ENCODE assay signal across 16 cellular contexts in genomic region chr1:31586376-31587327, GRCh38. TPM values are rescaled to one million over a fixed set of nuclear protein-coding genes. Genes with fewer than 3 reads are reported as not detected.
A peak's percentile ranks its signal among the peaks of the same experiment; 100 is the strongest.
DNase-seq lines count a peak whose midpoint lies in the region; ATAC-seq and TF ChIP-seq lines count a peak whose summit lies in the region.
"Had no signal": no experiment of that assay in that cellular context is flagged by ENCODE, and none has a peak within 500 bp of the region (broad histone marks: within the 10 kb centered on the region; RNA-seq: fewer than 3 reads in every experiment).

No MANE protein-coding gene starts in this region.

- CTCF ChIA-PET in MCF 10A (lab: Yijun Ruan, JAX) (no interaction called here), GM10248 (lab: Yijun Ruan, JAX) (interaction anchor here (1.1 to 2.4 kb wide), 6 partner anchors 8 to 33 kb away, joined by 3 to 13 read pairs (median 7); no protein-coding TSS in a partner anchor)
- CTCF ChIA-PET in CD4-positive, alpha-beta memory T cell (lab: Charles Lee; ENCODE audit: partially characterized antibody), result no interaction called here

- no peak for ATAC-seq in GM21515 (IDR thresholded peaks at IDR 0.05; ENCODE audit: unreplicated experiment)

- DNase-seq in breast epithelium (ENCODE audit: low spot score in 2 of 2) (no peak), MCF 10A (ENCODE audit: unreplicated experiment) (no peak), endodermal cell (peak; percentile 52), osteocyte (ENCODE audit: extremely low spot score, unreplicated experiment) (peak; percentile 80), type B pancreatic cell (ENCODE audit: extremely low spot score, unreplicated experiment) (peak; percentile 64), GM10248 (ENCODE audit: extremely low spot score) (no peak)
- DNase-seq in CD4-positive, alpha-beta memory T cell, result no peak
- DNase-seq: activated CD8-positive, alpha-beta T cell treated with anti-CD3 and anti-CD28 coated beads for 36 hours; NCI-H2081 treated with DMSO at 0.1 percent for 48 hours; NCI-H524 had no signal

- H3K36me3 ChIP-seq in breast epithelium (no peaks in the 10 kb centered on the region), endodermal cell (ENCODE audit: control insufficient read depth, insufficient read depth, low read length) (no peaks in the 10 kb centered on the region)
- H3K36me3 ChIP-seq in CD4-positive, alpha-beta memory T cell (ENCODE audit: insufficient read depth, low read length), result no peaks in the 10 kb centered on the region

- POLR2A ChIA-PET in MCF 10A (lab: Yijun Ruan, JAX) (no interaction called here), GM10248 (lab: Yijun Ruan, JAX) (no interaction called here)
- POLR2A ChIA-PET in CD4-positive, alpha-beta memory T cell (lab: Charles Lee; ENCODE audit: partially characterized antibody), result no interaction called here

- intact Hi-C loops in breast epithelium (cut with DNase I; ENCODE audit: low total_unique reads) (no loop called here), MCF 10A (cut with micrococcal nuclease) (no loop called here)
- intact Hi-C loops in CD4-positive, alpha-beta memory T cell (cut with micrococcal nuclease), result no loop called here

- H3K36me3 Mint-ChIP-seq in MCF 10A (ENCODE audit: insufficient read depth, unreplicated experiment) (peaks cover 8% of the 10 kb centered on the region), endodermal cell (ENCODE audit: low read depth) (no peaks in the 10 kb centered on the region), osteocyte (ENCODE audit: unreplicated experiment) (no peaks in the 10 kb centered on the region), type B pancreatic cell (no peaks in the 10 kb centered on the region)
- H3K36me3 Mint-ChIP-seq in CD4-positive, alpha-beta memory T cell, result no peaks in the 10 kb centered on the region

- no TSS peak for BruUV-seq in MCF 10A (replicated peaks; lab: Mats Ljungman, UMichigan)

- no peak overlapping the region for H3K9ac ChIP-seq in endodermal cell (ENCODE audit: extremely low read depth, low read length, poor library complexity, severe bottlenecking)

- H3K27me3 ChIP-seq in breast epithelium (no peaks in the 10 kb centered on the region), endodermal cell (ENCODE audit: control insufficient read depth, insufficient read depth, low read length, poor library complexity, severe bottlenecking) (peaks cover 16% of the 10 kb centered on the region)
- no peaks in the 10 kb centered on the region for H3K27me3 ChIP-seq in CD4-positive, alpha-beta memory T cell (ENCODE audit: insufficient read depth, low read length)
- H3K27me3 ChIP-seq: hepatocyte had no signal

- H3K4me3 ChIP-seq in breast epithelium (no peak overlapping the region), endodermal cell (ENCODE audit: low read length) (no peak overlapping the region)
- no peak overlapping the region for H3K4me3 ChIP-seq in CD4-positive, alpha-beta memory T cell (ENCODE audit: low read length in 2 of 2)
- H3K4me3 ChIP-seq: GM12878, hepatocyte had no signal

- peaks cover 6 to 13% of the 10 kb centered on the region in 2 donors for H3K4me1 ChIP-seq in breast epithelium
- peaks cover 4% of the 10 kb centered on the region for H3K4me1 ChIP-seq in endodermal cell (ENCODE audit: control insufficient read depth, insufficient read depth, low read length)
- no peaks in the 10 kb centered on the region for H3K4me1 ChIP-seq in CD4-positive, alpha-beta memory T cell (ENCODE audit: insufficient read depth, low read length)

- H3K9me3 Mint-ChIP-seq in MCF 10A (ENCODE audit: unreplicated experiment), result no peaks in the 10 kb centered on the region
- H3K9me3 Mint-ChIP-seq in endodermal cell, result no peaks in the 10 kb centered on the region
- H3K9me3 Mint-ChIP-seq in osteocyte (ENCODE audit: unreplicated experiment), result no peaks in the 10 kb centered on the region
- no peaks in the 10 kb centered on the region for H3K9me3 Mint-ChIP-seq in type B pancreatic cell
- no peaks in the 10 kb centered on the region for H3K9me3 Mint-ChIP-seq in CD4-positive, alpha-beta memory T cell
- H3K9me3 Mint-ChIP-seq: activated CD8-positive, alpha-beta T cell treated with anti-CD3 and anti-CD28 coated beads for 36 hours; activated T-helper 2 cell treated with anti-CD3 and anti-CD28 coated beads, Interferon-gamma antibody, Interleukin-2, Interleukin-4, amounts not matched to agents 10 μg/mL and 5 μg/mL and 100 μg/mL, durations not matched to agents 14 hours and 24 hours and 36 hours had no signal

- no peak for TF ChIP-seq POLR2A in breast epithelium (IDR thresholded peaks at IDR 0.05)

- H3K9me3 ChIP-seq in breast epithelium (no peaks in the 10 kb centered on the region), endodermal cell (ENCODE audit: control insufficient read depth, low read length) (no peaks in the 10 kb centered on the region)
- no peaks in the 10 kb centered on the region for H3K9me3 ChIP-seq in CD4-positive, alpha-beta memory T cell (ENCODE audit: control insufficient read depth in 1 of 2, low read length in 2 of 2)

- 93 to 96% methylated on average over 14 to 47 of the region's 47 CpGs for WGBS in endodermal cell (ENCODE audit: insufficient coverage in 1 of 2, insufficient read length in 1 of 2), 2 experiments

- H3K4me1 Mint-ChIP-seq in MCF 10A (ENCODE audit: insufficient read depth, unreplicated experiment), result peaks cover 15% of the 10 kb centered on the region
- H3K4me1 Mint-ChIP-seq in endodermal cell, result peaks cover 15% of the 10 kb centered on the region
- H3K4me1 Mint-ChIP-seq in osteocyte (ENCODE audit: unreplicated experiment), result peaks cover 41% of the 10 kb centered on the region
- peaks cover 21% of the 10 kb centered on the region for H3K4me1 Mint-ChIP-seq in type B pancreatic cell (ENCODE audit: unreplicated experiment)
- H3K4me1 Mint-ChIP-seq in CD4-positive, alpha-beta memory T cell, result peaks cover 0 to 4% (median 0%) of the 10 kb centered on the region in 4 donors

- no peak overlapping the region for H3K4me3 Mint-ChIP-seq in MCF 10A (ENCODE audit: unreplicated experiment)
- H3K4me3 Mint-ChIP-seq in endodermal cell, result no peak overlapping the region
- no peak overlapping the region for H3K4me3 Mint-ChIP-seq in osteocyte (ENCODE audit: unreplicated experiment)
- no peak overlapping the region for H3K4me3 Mint-ChIP-seq in type B pancreatic cell
- H3K4me3 Mint-ChIP-seq in CD4-positive, alpha-beta memory T cell, result no peak overlapping the region
- H3K4me3 Mint-ChIP-seq: activated CD8-positive, alpha-beta T cell treated with anti-CD3 and anti-CD28 coated beads for 36 hours had no signal

- H3K27ac Mint-ChIP-seq in MCF 10A (ENCODE audit: low read depth, unreplicated experiment) (no peak overlapping the region), endodermal cell (no peak overlapping the region), osteocyte (ENCODE audit: unreplicated experiment) (no peak overlapping the region), type B pancreatic cell (no peak overlapping the region)
- no peak overlapping the region for H3K27ac Mint-ChIP-seq in CD4-positive, alpha-beta memory T cell
- H3K27ac Mint-ChIP-seq: activated CD8-positive, alpha-beta T cell treated with anti-CD3 and anti-CD28 coated beads for 36 hours; activated T-helper 2 cell treated with anti-CD3 and anti-CD28 coated beads, Interferon-gamma antibody, Interleukin-2, Interleukin-4, amounts not matched to agents 10 μg/mL and 5 μg/mL and 100 μg/mL, durations not matched to agents 14 hours and 24 hours and 36 hours had no signal

- H3K27me3 Mint-ChIP-seq in MCF 10A (ENCODE audit: insufficient read depth, unreplicated experiment) (no peaks in the 10 kb centered on the region), endodermal cell (ENCODE audit: insufficient read depth) (peaks cover 22% of the 10 kb centered on the region), osteocyte (ENCODE audit: unreplicated experiment) (no peaks in the 10 kb centered on the region), type B pancreatic cell (peaks cover 26% of the 10 kb centered on the region)
- H3K27me3 Mint-ChIP-seq in CD4-positive, alpha-beta memory T cell, result peaks cover 17 to 22% of the 10 kb centered on the region in 2 donors

- H3K27ac ChIP-seq in breast epithelium (peak overlapping the region; percentile 33 to 85), endodermal cell (ENCODE audit: low read depth, low read length) (no peak overlapping the region)
- no peak overlapping the region for H3K27ac ChIP-seq in CD4-positive, alpha-beta memory T cell (ENCODE audit: low read depth, low read length)
- H3K27ac ChIP-seq: hepatocyte had no signal

- TF ChIP-seq CTCF in breast epithelium (IDR thresholded peaks at IDR 0.05) (no peak), MCF 10A (IDR thresholded peaks at IDR 0.05; ENCODE audit: unreplicated experiment) (no peak), endodermal cell (conservative IDR thresholded peaks at IDR 0.05) (no peak), osteocyte (IDR thresholded peaks at IDR 0.05) (no peak), type B pancreatic cell (conservative IDR thresholded peaks at IDR 0.05) (no peak), GM10248 (IDR thresholded peaks at IDR 0.05; ENCODE audit: control extremely low read depth, extremely low read depth, low read depth, missing control alignments) (no peak)

RNA-seq across cellular contexts. Expression of gene TINAGL1, which starts 10.3 kb away (rescaled TPM):
- 100 to 1,000 TPM in 2 of 3 donors, 10 to 100 TPM in 1; 85.9 to 187 (median 144) TPM for total RNA-seq in breast epithelium
- total RNA-seq in MCF 10A (2022), result 2.7 and 2.9 TPM in 2 replicates
- total RNA-seq in endodermal cell, result 1 to 10 TPM; 3.0 to 3.4 TPM
- polyA plus RNA-seq in endodermal cell (2013, experiment 1 of 2), result 1.0 TPM
- 0.70 TPM for polyA plus RNA-seq in endodermal cell (2013, experiment 2 of 2)
- 9.2 and 10.0 TPM in 2 replicates for total RNA-seq in osteocyte
- 27.2 and 30.0 TPM in 2 replicates for total RNA-seq in type B pancreatic cell (ENCODE audit: low replicate concordance)
- total RNA-seq in CD4-positive, alpha-beta memory T cell, result not detected
- not detected for polyA plus RNA-seq in CD4-positive, alpha-beta memory T cell
- total RNA-seq: A673; activated CD8-positive, alpha-beta T cell treated with anti-CD3 and anti-CD28 coated beads for 36 hours; activated T-helper 2 cell treated with anti-CD3 and anti-CD28 coated beads, Interferon-gamma antibody, Interleukin-2, Interleukin-4, amounts not matched to agents 10 μg/mL and 5 μg/mL and 100 μg/mL, durations not matched to agents 14 hours and 24 hours and 36 hours had no signal

RNA-seq across cellular contexts. Expression of gene HCRTR1, which starts 30.8 kb away (rescaled TPM):
- total RNA-seq in breast epithelium (not detected), MCF 10A (2022) (not detected in 2 replicates), endodermal cell (not detected), osteocyte (0.50 and 0.73 TPM in 2 replicates), type B pancreatic cell (ENCODE audit: low replicate concordance) (not detected in 2 replicates)
- polyA plus RNA-seq in endodermal cell (2013, experiment 1 of 2), result 0.28 TPM
- polyA plus RNA-seq in endodermal cell (2013, experiment 2 of 2), result not detected
- not detected for total RNA-seq in CD4-positive, alpha-beta memory T cell
- polyA plus RNA-seq in CD4-positive, alpha-beta memory T cell, result not detected
- total RNA-seq: A673; activated CD8-positive, alpha-beta T cell treated with anti-CD3 and anti-CD28 coated beads for 36 hours; activated T-helper 2 cell treated with anti-CD3 and anti-CD28 coated beads, Interferon-gamma antibody, Interleukin-2, Interleukin-4, amounts not matched to agents 10 μg/mL and 5 μg/mL and 100 μg/mL, durations not matched to agents 14 hours and 24 hours and 36 hours; GM12878; hepatocyte; progenitor cell of endocrine pancreas had no signal
- polyA plus RNA-seq: GM12878, hepatocyte had no signal

RNA-seq across cellular contexts. Expression of gene PEF1, which starts 58.0 kb away (rescaled TPM):
- total RNA-seq in breast epithelium (10 to 100 TPM; 67.8 to 84.9 (median 70.1) TPM), MCF 10A (2022) (56.7 and 61.1 TPM in 2 replicates), endodermal cell (10 to 100 TPM; 51.4 to 59.1 TPM), osteocyte (53.4 and 57.0 TPM in 2 replicates), type B pancreatic cell (ENCODE audit: low replicate concordance) (45.2 and 48.3 TPM in 2 replicates)
- 60.4 TPM for polyA plus RNA-seq in endodermal cell (2013, experiment 1 of 2)
- 61.7 TPM for polyA plus RNA-seq in endodermal cell (2013, experiment 2 of 2)
- total RNA-seq in CD4-positive, alpha-beta memory T cell, result 10 to 100 TPM; 39.1 to 41.7 TPM
- 100 to 1,000 TPM in 1 of 2 donors, 10 to 100 TPM in 1; 84.7 to 124 TPM for polyA plus RNA-seq in CD4-positive, alpha-beta memory T cell

Comparison
In these comparisons a context has a peak if more than half of its experiments do, and no peak if none do; other contexts are left out.
1. DNase-seq: peak in endodermal cell (single experiment), osteocyte (single experiment) and type B pancreatic cell (single experiment); none in breast epithelium (0 of 2), MCF 10A (single experiment), CD4-positive, alpha-beta memory T cell (0 of 5) and GM10248 (single experiment).
2. H3K27ac ChIP-seq: peak in breast epithelium (2 of 2); none in endodermal cell (single experiment) and CD4-positive, alpha-beta memory T cell (single experiment).